In the genomic region with DNA sequence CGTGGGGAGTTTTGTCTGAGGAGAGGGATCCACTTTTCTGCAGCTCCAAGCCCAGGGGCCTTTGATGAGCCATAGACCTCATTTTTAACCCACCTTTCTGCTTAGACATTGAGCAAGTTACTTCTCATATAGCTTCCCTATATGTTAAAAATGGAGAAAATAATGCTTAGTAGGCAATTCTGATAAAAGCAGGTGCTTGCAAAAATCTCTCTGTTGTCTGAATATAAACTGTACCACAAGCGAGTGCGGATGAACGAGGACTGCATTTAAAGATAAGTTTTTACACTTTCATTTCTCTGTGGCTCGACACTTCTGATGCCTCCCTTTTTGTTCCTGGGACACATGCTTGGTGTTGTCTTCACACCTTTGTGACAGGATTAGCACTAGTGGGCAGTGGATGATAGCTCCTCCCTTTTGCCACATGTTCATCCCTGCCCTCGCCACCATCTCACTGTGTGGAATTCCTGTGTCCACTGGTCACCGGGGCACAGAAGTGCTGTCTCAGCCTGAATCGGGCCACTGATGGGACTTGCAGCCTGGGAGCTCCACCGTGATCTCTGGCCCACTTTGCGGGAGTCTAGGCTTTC, we compare ENCODE assay signal across 9 cellular contexts. TPM values are rescaled to one million over a fixed set of nuclear protein-coding genes. Genes with fewer than 3 reads are reported as not detected.
DNase-seq lines count a peak whose midpoint lies in the region; ATAC-seq and TF ChIP-seq lines count a peak whose summit lies in the region.
"Had no signal": no experiment of that assay in that cellular context is flagged by ENCODE, and none has a peak within 500 bp of the region (broad histone marks: within the 10 kb centered on the region; RNA-seq: fewer than 3 reads in every experiment).

No MANE protein-coding gene starts in this region.

- peaks cover 23% of the 10 kb centered on the region for H3K4me1 Mint-ChIP-seq in activated T-cell treated with anti-CD3 and anti-CD28 coated beads, Interleukin-2, amount 50 U/mL, for 24 hours (ENCODE audit: low read depth)
- peaks cover 49% of the 10 kb centered on the region for H3K4me1 Mint-ChIP-seq in stimulated activated naive CD8-positive, alpha-beta T cell treated with anti-CD3 and anti-CD28 coated beads, Interleukin-15, amount 100 ng/mL, for 72 hours

- ATAC-seq in stimulated activated naive CD8-positive, alpha-beta T cell treated with anti-CD3 and anti-CD28 coated beads, Interleukin-15, amount 100 ng/mL, for 72 hours, result no peak
- ATAC-seq in GM19455 (IDR thresholded peaks at IDR 0.05; ENCODE audit: unreplicated experiment), result no peak

- DNase-seq in activated T-cell treated with anti-CD3 and anti-CD28 coated beads, Interleukin-2, amount 50 U/mL, for 24 hours, result no peak
- DNase-seq in activated T-cell treated with anti-CD3 and anti-CD28 coated beads for 4 hours (no peak), WERI-Rb-1 (no peak), hepatocyte (ENCODE audit: low spot score) (no peak), NCI-H69 (lab: John Stamatoyannopoulos, UW) (no peak)
- no peak for DNase-seq in stimulated activated naive CD8-positive, alpha-beta T cell treated with anti-CD3 and anti-CD28 coated beads, Interleukin-15, amount 100 ng/mL, for 72 hours
- DNase-seq in activated CD4-positive, alpha-beta T cell treated with anti-CD3 and anti-CD28 coated beads, Interleukin-2, amount 50 U/mL, for 4 hours, result no peak

- no peaks in the 10 kb centered on the region for H4K20me1 ChIP-seq in hepatocyte (ENCODE audit: insufficient read depth, poor library complexity, severe bottlenecking)

- peaks cover 38% of the 10 kb centered on the region for H3K27me3 Mint-ChIP-seq in activated T-cell treated with anti-CD3 and anti-CD28 coated beads, Interleukin-2, amount 50 U/mL, for 24 hours
- peaks cover 24% of the 10 kb centered on the region for H3K27me3 Mint-ChIP-seq in stimulated activated naive CD8-positive, alpha-beta T cell treated with anti-CD3 and anti-CD28 coated beads, Interleukin-15, amount 100 ng/mL, for 72 hours

- H3K4me1 ChIP-seq in hepatocyte (ENCODE audit: insufficient read depth), result no peaks in the 10 kb centered on the region

- TF ChIP-seq CTCF in WERI-Rb-1 (IDR thresholded peaks at IDR 0.05; ENCODE audit: low read depth, low read length) (no peak), hepatocyte (IDR thresholded peaks at IDR 0.05; ENCODE audit: poor library complexity) (no peak)

- H3K9me2 ChIP-seq in hepatocyte (replicated peaks; ENCODE audit: insufficient read depth), result no peaks in the 10 kb centered on the region

- H3K9me3 Mint-ChIP-seq in activated T-cell treated with anti-CD3 and anti-CD28 coated beads, Interleukin-2, amount 50 U/mL, for 24 hours, result peaks cover 8% of the 10 kb centered on the region
- H3K9me3 Mint-ChIP-seq in stimulated activated naive CD8-positive, alpha-beta T cell treated with anti-CD3 and anti-CD28 coated beads, Interleukin-15, amount 100 ng/mL, for 72 hours, result peaks cover 9 to 12% of the 10 kb centered on the region in 2 donors

- peaks cover 37% of the 10 kb centered on the region for H3K79me2 ChIP-seq in hepatocyte

- H3K4me3 ChIP-seq in WERI-Rb-1 (ENCODE audit: low read depth, low read length), result peak overlapping the region; percentile 87
- H3K4me3 ChIP-seq in hepatocyte, result no peak overlapping the region

- H3K9me3 ChIP-seq in WERI-Rb-1 (ENCODE audit: severe bottlenecking) (peaks cover 4% of the 10 kb centered on the region), hepatocyte (ENCODE audit: low read depth) (no peaks in the 10 kb centered on the region)
- H3K9me3 ChIP-seq: vagina had no signal

- peaks cover 55% of the 10 kb centered on the region for H3K36me3 Mint-ChIP-seq in activated T-cell treated with anti-CD3 and anti-CD28 coated beads, Interleukin-2, amount 50 U/mL, for 24 hours (ENCODE audit: low read depth)

- 86% methylated on average over 10 of the region's 10 CpGs for WGBS in hepatocyte (ENCODE audit: low lambda C conversion rate, missing lambda C conversion rate)

- H3K27ac ChIP-seq in WERI-Rb-1 (peak overlapping the region; percentile 98), hepatocyte (no peak overlapping the region)
- H3K27ac ChIP-seq: vagina had no signal

- H3K4me2 ChIP-seq in hepatocyte, result peak overlapping the region; percentile 87

- H3K4me3 Mint-ChIP-seq in activated T-cell treated with anti-CD3 and anti-CD28 coated beads, Interleukin-2, amount 50 U/mL, for 24 hours, result peak overlapping the region; percentile 96
- H3K4me3 Mint-ChIP-seq in stimulated activated naive CD8-positive, alpha-beta T cell treated with anti-CD3 and anti-CD28 coated beads, Interleukin-15, amount 100 ng/mL, for 72 hours, result peak overlapping the region; percentile 90 to 92

- peak overlapping the region; percentile 94 for H3K27ac Mint-ChIP-seq in activated T-cell treated with anti-CD3 and anti-CD28 coated beads, Interleukin-2, amount 50 U/mL, for 24 hours
- peak overlapping the region; percentile 94 to 97 for H3K27ac Mint-ChIP-seq in stimulated activated naive CD8-positive, alpha-beta T cell treated with anti-CD3 and anti-CD28 coated beads, Interleukin-15, amount 100 ng/mL, for 72 hours

- H3K36me3 ChIP-seq in WERI-Rb-1 (peaks cover 56% of the 10 kb centered on the region), hepatocyte (replicated peaks; ENCODE audit: insufficient read depth, low read depth) (no peaks in the 10 kb centered on the region)
- H3K36me3 ChIP-seq: vagina had no signal

- H3K27me3 ChIP-seq in WERI-Rb-1 (ENCODE audit: insufficient read depth, low read depth, severe bottlenecking) (no peaks in the 10 kb centered on the region), hepatocyte (no peaks in the 10 kb centered on the region)
- H3K27me3 ChIP-seq: vagina had no signal

- H2AFZ ChIP-seq in hepatocyte, result no peak overlapping the region

RNA-seq across cellular contexts. Expression of a gene that starts 1.6 kb away (rescaled TPM):
- 15.1 and 16.9 TPM in 2 replicates for total RNA-seq in hepatocyte
- 39.8 and 49.1 TPM in 2 replicates for polyA plus RNA-seq in hepatocyte

RNA-seq across cellular contexts. Expression of a gene that starts 53.4 kb away (rescaled TPM):
- total RNA-seq in hepatocyte, result 42.5 and 44.5 TPM in 2 replicates
- polyA plus RNA-seq in hepatocyte, result 41.0 and 41.6 TPM in 2 replicates
